ENCODE assay signal across 8 cellular contexts in the genomic region with DNA sequence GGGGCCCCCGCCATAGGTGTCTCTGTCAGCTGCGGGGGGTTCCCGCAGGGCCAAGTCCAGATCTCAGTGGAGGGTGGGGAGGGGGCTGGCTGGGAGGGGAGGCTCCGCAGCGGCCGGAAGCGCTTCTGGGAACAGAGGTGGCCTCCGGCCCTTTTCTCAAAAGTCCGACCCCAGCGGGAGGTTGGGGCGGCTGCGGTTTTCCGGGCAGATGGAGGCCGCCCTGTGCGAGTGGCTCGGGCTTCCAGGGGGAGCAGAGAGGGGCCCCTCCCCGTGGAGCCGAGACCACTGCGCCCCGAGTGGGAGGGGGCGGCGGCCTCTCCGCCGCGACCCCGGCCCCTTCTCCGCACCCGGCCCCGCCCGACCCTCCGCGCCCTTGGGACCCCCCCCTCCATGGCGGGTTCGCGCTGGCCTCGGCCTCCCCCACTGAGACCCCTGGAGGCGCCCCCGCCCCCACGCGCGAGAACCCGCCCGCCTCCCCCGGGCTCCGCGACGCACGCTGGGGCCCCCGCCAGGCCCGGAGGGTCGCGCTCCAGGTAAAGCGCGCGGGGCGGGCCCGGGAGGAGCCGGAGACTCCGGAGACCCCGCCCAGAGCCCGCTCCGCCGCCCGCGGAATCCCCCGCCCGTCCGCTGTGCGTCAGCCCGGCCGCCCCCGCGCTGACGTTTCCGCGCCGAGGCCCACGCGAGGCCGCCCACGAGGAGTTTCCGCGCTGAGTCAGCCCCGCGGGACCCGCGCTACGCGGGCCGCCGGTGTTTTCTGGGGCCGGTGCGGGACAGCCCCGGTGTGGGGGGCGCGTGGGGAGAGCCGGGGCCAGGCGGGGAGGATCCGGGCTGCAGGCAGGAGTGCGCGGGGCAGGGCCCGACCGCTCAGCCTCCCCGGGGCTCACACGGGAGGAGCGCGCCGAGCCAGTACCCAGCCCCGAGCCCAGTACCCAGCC. TPM values are rescaled to one million over a fixed set of nuclear protein-coding genes. Genes with fewer than 3 reads are reported as not detected.
DNase-seq lines count a peak whose midpoint lies in the region; ATAC-seq, FAIRE-seq and TF ChIP-seq lines count a peak whose summit lies in the region.

No MANE protein-coding gene starts in this region.

- no peaks in the 10 kb centered on the region for H3K27me3 Mint-ChIP-seq in activated CD4-positive, alpha-beta T cell treated with anti-CD3 and anti-CD28 coated beads, Interleukin-2, amount 10 ng/mL, durations not matched to agents 7 days and 5 days

- peak overlapping the region; percentile 71 for H3K27ac Mint-ChIP-seq in activated CD4-positive, alpha-beta T cell treated with anti-CD3 and anti-CD28 coated beads, Interleukin-2, amount 10 ng/mL, durations not matched to agents 7 days and 5 days

- no peaks in the 10 kb centered on the region for H3K36me3 Mint-ChIP-seq in activated CD4-positive, alpha-beta T cell treated with anti-CD3 and anti-CD28 coated beads, Interleukin-2, amount 10 ng/mL, durations not matched to agents 7 days and 5 days (ENCODE audit: low read depth)

- TF ChIP-seq CTCF in dorsolateral prefrontal cortex (IDR thresholded peaks at IDR 0.05 in 54 of 56, conservative IDR thresholded peaks at IDR 0.05 in 2 of 56; ENCODE audit: low read depth in 1 of 56, partially characterized antibody in 56 of 56) (no peak), D721Med (IDR thresholded peaks at IDR 0.05; ENCODE audit: insufficient read depth, missing control alignments) (no peak)

- H3K4me1 Mint-ChIP-seq in activated CD4-positive, alpha-beta T cell treated with anti-CD3 and anti-CD28 coated beads, Interleukin-2, amount 10 ng/mL, durations not matched to agents 7 days and 5 days, result peaks cover 9% of the 10 kb centered on the region

- DNase-seq in GF-D8 (lab: John Stamatoyannopoulos, UW), result peak; percentile 10
- peak; percentile 80 for DNase-seq in HuH-7.5 (ENCODE audit: low spot score)
- DNase-seq in activated CD4-positive, alpha-beta T cell treated with anti-CD3 and anti-CD28 coated beads, Interleukin-2, amount 10 ng/mL, durations not matched to agents 7 days and 5 days, result peak; percentile 70
- DNase-seq in dorsolateral prefrontal cortex, result peak in 4 of 10 donors; percentile 42 to 85 (median 72)
- DNase-seq in mucosa of gallbladder (ENCODE audit: low spot score), result peak; percentile 43
- peak; percentile 78 to 82 for DNase-seq in stimulated activated CD8-positive, alpha-beta memory T cell treated with anti-CD3 and anti-CD28 coated beads, Interleukin-7, amount 100 ng/mL, for 48 hours (ENCODE audit: extremely low read depth in 1 of 2, low read depth in 1 of 2)
- DNase-seq in D721Med (ENCODE audit: insufficient read length, low spot score), result no peak

- no peak for ATAC-seq in HG02852 (IDR thresholded peaks at IDR 0.05; ENCODE audit: unreplicated experiment)

- H3K4me3 Mint-ChIP-seq in activated CD4-positive, alpha-beta T cell treated with anti-CD3 and anti-CD28 coated beads, Interleukin-2, amount 10 ng/mL, durations not matched to agents 7 days and 5 days, result peak overlapping the region; percentile 52

- intact Hi-C loops in dorsolateral prefrontal cortex (cut with DNase I), result no loop called here

- H3K9me3 Mint-ChIP-seq in activated CD4-positive, alpha-beta T cell treated with anti-CD3 and anti-CD28 coated beads, Interleukin-2, amount 10 ng/mL, durations not matched to agents 7 days and 5 days, result no peaks in the 10 kb centered on the region

- peaks cover 0 to 26% (median 5%) of the 10 kb centered on the region in 45 donors for H3K27me3 ChIP-seq in dorsolateral prefrontal cortex

- H3K27ac ChIP-seq in dorsolateral prefrontal cortex, result peak overlapping the region in 2 of 59 donors; percentile 44 to 46

- peak overlapping the region in 56 of 59 donors; percentile 25 to 65 (median 45) for H3K4me3 ChIP-seq in dorsolateral prefrontal cortex

- CTCF ChIA-PET in activated CD4-positive, alpha-beta T cell treated with anti-CD3 and anti-CD28 coated beads, Interleukin-2, amount 10 ng/mL, durations not matched to agents 7 days and 5 days (lab: Charles Lee), result interaction anchor here (0.7 to 1.1 kb wide), 2 partner anchors 79 to 333 kb away, joined by 3 read pairs; no protein-coding TSS in a partner anchor

- FAIRE-seq in D721Med (lab: Jason Lieb, UNC), result no peak

- POLR2A ChIA-PET in activated CD4-positive, alpha-beta T cell treated with anti-CD3 and anti-CD28 coated beads, Interleukin-2, amount 10 ng/mL, durations not matched to agents 7 days and 5 days (lab: Charles Lee), result no interaction called here

RNA-seq across cellular contexts. Expression of a gene that starts 5.2 kb away (rescaled TPM):
- total RNA-seq in activated CD4-positive, alpha-beta T cell treated with anti-CD3 and anti-CD28 coated beads, Interleukin-2, amount 10 ng/mL, durations not matched to agents 7 days and 5 days, result 10 to 100 TPM; 26.0 to 33.9 TPM
- total RNA-seq in dorsolateral prefrontal cortex (1 to 10 TPM in 85 of 120 experiments, under 1 TPM in 29, not detected in 6; 0.40 to 4.9 (median 1.4) TPM), mucosa of gallbladder (1.1 TPM)

RNA-seq across cellular contexts. Expression of a gene that starts 12.8 kb away (rescaled TPM):
- 10 to 100 TPM; 44.1 to 52.8 TPM for total RNA-seq in activated CD4-positive, alpha-beta T cell treated with anti-CD3 and anti-CD28 coated beads, Interleukin-2, amount 10 ng/mL, durations not matched to agents 7 days and 5 days
- total RNA-seq in dorsolateral prefrontal cortex, result 1 to 10 TPM in 79 of 120 experiments, under 1 TPM in 36, not detected in 5; 0.31 to 5.8 (median 1.4) TPM
- 2.6 TPM for total RNA-seq in mucosa of gallbladder

RNA-seq across cellular contexts. Expression of a gene that starts 27.5 kb away (rescaled TPM):
- under 1 TPM; 0.15 to 0.27 TPM for total RNA-seq in activated CD4-positive, alpha-beta T cell treated with anti-CD3 and anti-CD28 coated beads, Interleukin-2, amount 10 ng/mL, durations not matched to agents 7 days and 5 days
- total RNA-seq in dorsolateral prefrontal cortex (under 1 TPM in 4 of 120 experiments, not detected in 116; 0.50 to 0.91 (median 0.70) TPM), mucosa of gallbladder (0.78 TPM)

RNA-seq across cellular contexts. Expression of a gene that starts 30.7 kb away (rescaled TPM):
- total RNA-seq in activated CD4-positive, alpha-beta T cell treated with anti-CD3 and anti-CD28 coated beads, Interleukin-2, amount 10 ng/mL, durations not matched to agents 7 days and 5 days, result 10 to 100 TPM; 81.7 to 91.4 TPM
- 100 to 1,000 TPM in 50 of 120 experiments, 10 to 100 TPM in 70; 67.7 to 149 (median 98.0) TPM for total RNA-seq in dorsolateral prefrontal cortex
- 190 TPM for total RNA-seq in mucosa of gallbladder

RNA-seq across cellular contexts. Expression of a gene that starts 30.9 kb away (rescaled TPM):
- 10 to 100 TPM; 15.8 to 19.2 TPM for total RNA-seq in activated CD4-positive, alpha-beta T cell treated with anti-CD3 and anti-CD28 coated beads, Interleukin-2, amount 10 ng/mL, durations not matched to agents 7 days and 5 days
- 10 to 100 TPM in 119 of 120 experiments, 1 to 10 TPM in 1; 9.7 to 21.1 (median 16.0) TPM for total RNA-seq in dorsolateral prefrontal cortex
- 16.1 TPM for total RNA-seq in mucosa of gallbladder

Comparison
In these comparisons a context has a peak if more than half of its experiments do, and no peak if none do; other contexts are left out.
1. RNA of a gene that starts 5.2 kb away (total RNA-seq): 26.0 to 33.9 TPM in activated CD4-positive, alpha-beta T cell treated with anti-CD3 and anti-CD28 coated beads, Interleukin-2, amount 10 ng/mL, durations not matched to agents 7 days and 5 days; 0.40 to 4.9 TPM in dorsolateral prefrontal cortex and 1.1 TPM in mucosa of gallbladder (single experiment); every median in the first group is over 4 times any median in the second.
2. RNA of a gene that starts 12.8 kb away (total RNA-seq): 44.1 to 52.8 TPM in activated CD4-positive, alpha-beta T cell treated with anti-CD3 and anti-CD28 coated beads, Interleukin-2, amount 10 ng/mL, durations not matched to agents 7 days and 5 days; 2.6 TPM in mucosa of gallbladder (single experiment) and 0.31 to 5.8 TPM in dorsolateral prefrontal cortex; every median in the first group is over 4 times any median in the second.